Comparison of ENCODE assay signal across 8 cellular contexts in genomic region chr14:29548948-29549370, GRCh38.
A peak's percentile ranks its signal among the peaks of the same experiment; 100 is the strongest.
DNase-seq lines count a peak whose midpoint lies in the region; ATAC-seq and TF ChIP-seq lines count a peak whose summit lies in the region.

No MANE protein-coding gene starts in this region.

- H3K23ac ChIP-seq in mesendoderm (ENCODE audit: low read length) = no peak overlapping the region

- WGBS in endodermal cell (ENCODE audit: insufficient coverage in 1 of 2, insufficient read length in 1 of 2), 2 experiments = no CpG with 5 or more reads among the region's 2 CpGs
- WGBS in mesendoderm (ENCODE audit: extremely low coverage, insufficient coverage, low lambda C conversion rate) = no CpG with 5 or more reads among the region's 2 CpGs

- H3K56ac ChIP-seq in mesendoderm (ENCODE audit: low read length) = no peak overlapping the region

- no peak overlapping the region for H3K4me3 Mint-ChIP-seq in endodermal cell
- H3K4me3 Mint-ChIP-seq in T-helper 17 cell = no peak overlapping the region
- no peak overlapping the region for H3K4me3 Mint-ChIP-seq in activated T-cell treated with anti-CD3 and anti-CD28 coated beads, Interleukin-2, amount 50 U/mL, for 72 hours

- no peak overlapping the region for H2BK15ac ChIP-seq in mesendoderm (replicated peaks; ENCODE audit: low read depth)

- H3K4me3 ChIP-seq in Karpas-422 (ENCODE audit: low read length) (no peak overlapping the region), OCI-LY3 (ENCODE audit: low read length) (no peak overlapping the region), endodermal cell (ENCODE audit: low read length) (no peak overlapping the region), mesendoderm (ENCODE audit: low read length) (no peak overlapping the region)

- H2BK120ac ChIP-seq in mesendoderm (ENCODE audit: low read depth, low read length) = no peak overlapping the region

- H3K27me3 ChIP-seq in Karpas-422 (ENCODE audit: low read length) = no peaks in the 10 kb centered on the region
- no peaks in the 10 kb centered on the region for H3K27me3 ChIP-seq in OCI-LY3 (ENCODE audit: low read depth, low read length)
- H3K27me3 ChIP-seq in endodermal cell (ENCODE audit: control insufficient read depth, insufficient read depth, low read length, poor library complexity, severe bottlenecking) = no peaks in the 10 kb centered on the region
- H3K27me3 ChIP-seq in mesendoderm (ENCODE audit: insufficient read depth, low read length, poor library complexity) = no peaks in the 10 kb centered on the region

- H3K27me3 Mint-ChIP-seq in endodermal cell (ENCODE audit: insufficient read depth) = no peaks in the 10 kb centered on the region
- H3K27me3 Mint-ChIP-seq in T-helper 17 cell = no peaks in the 10 kb centered on the region
- H3K27me3 Mint-ChIP-seq in activated T-cell treated with anti-CD3 and anti-CD28 coated beads, Interleukin-2, amount 50 U/mL, for 72 hours (ENCODE audit: low read depth) = no peaks in the 10 kb centered on the region

- H3K4me1 ChIP-seq in Karpas-422 (ENCODE audit: low read length) = no peaks in the 10 kb centered on the region
- H3K4me1 ChIP-seq in OCI-LY3 (ENCODE audit: low read length) = no peaks in the 10 kb centered on the region
- H3K4me1 ChIP-seq in endodermal cell (ENCODE audit: control insufficient read depth, insufficient read depth, low read length) = no peaks in the 10 kb centered on the region
- no peaks in the 10 kb centered on the region for H3K4me1 ChIP-seq in mesendoderm (ENCODE audit: control insufficient read depth, low read depth, low read length)

- H2BK5ac ChIP-seq in mesendoderm (ENCODE audit: low read length) = no peak overlapping the region

- H3K9me3 Mint-ChIP-seq in endodermal cell = no peaks in the 10 kb centered on the region
- H3K9me3 Mint-ChIP-seq in activated T-cell treated with anti-CD3 and anti-CD28 coated beads, Interleukin-2, amount 50 U/mL, for 72 hours = peaks cover 0 to 3% of the 10 kb centered on the region in 2 donors

- no peak overlapping the region for H3K18ac ChIP-seq in mesendoderm (ENCODE audit: low read length)

- no peak overlapping the region for H3K9ac ChIP-seq in Karpas-422 (ENCODE audit: low read length)
- no peak overlapping the region for H3K9ac ChIP-seq in OCI-LY3 (ENCODE audit: low read length)
- H3K9ac ChIP-seq in endodermal cell (ENCODE audit: extremely low read depth, low read length, poor library complexity, severe bottlenecking) = no peak overlapping the region
- no peak overlapping the region for H3K9ac ChIP-seq in mesendoderm (ENCODE audit: low read length)

- no peak overlapping the region for H3K27ac Mint-ChIP-seq in endodermal cell
- H3K27ac Mint-ChIP-seq in T-helper 17 cell = no peak overlapping the region
- no peak overlapping the region for H3K27ac Mint-ChIP-seq in activated T-cell treated with anti-CD3 and anti-CD28 coated beads, Interleukin-2, amount 50 U/mL, for 72 hours

- H2AFZ ChIP-seq in Karpas-422 (ENCODE audit: low read length) (no peak overlapping the region), OCI-LY3 (ENCODE audit: low read depth, low read length) (no peak overlapping the region)

- no peaks in the 10 kb centered on the region for H3K36me3 ChIP-seq in Karpas-422 (ENCODE audit: insufficient read depth, low read length)
- no peaks in the 10 kb centered on the region for H3K36me3 ChIP-seq in OCI-LY3 (replicated peaks; ENCODE audit: low read depth, low read length)
- no peaks in the 10 kb centered on the region for H3K36me3 ChIP-seq in endodermal cell (ENCODE audit: control insufficient read depth, insufficient read depth, low read length)
- H3K36me3 ChIP-seq in mesendoderm (ENCODE audit: control insufficient read depth, insufficient read depth, low read length) = no peaks in the 10 kb centered on the region

- no peak overlapping the region for H4K8ac ChIP-seq in mesendoderm (ENCODE audit: low read depth, low read length)

- DNase-seq in DMS79 treated with DMSO at 0.1 percent for 48 hours (lab: John Stamatoyannopoulos, UW) (peak; percentile 74), Karpas-422 (peak; percentile 77), endodermal cell (no peak), mesendoderm (peak; percentile 79), T-helper 17 cell (no peak)
- DNase-seq in activated T-cell treated with anti-CD3 and anti-CD28 coated beads, Interleukin-2, amount 50 U/mL, for 72 hours = no peak

- TF ChIP-seq CTCF in OCI-LY3 (IDR thresholded peaks at IDR 0.05; ENCODE audit: low read depth, low read length) (peak; percentile 73), endodermal cell (conservative IDR thresholded peaks at IDR 0.05) (peak; percentile 78)

- no peaks in the 10 kb centered on the region for H4K20me1 ChIP-seq in Karpas-422 (ENCODE audit: insufficient read depth, low read depth, low read length)
- no peaks in the 10 kb centered on the region for H4K20me1 ChIP-seq in OCI-LY3 (ENCODE audit: insufficient read depth, low read length)

- H3K9me2 ChIP-seq in Karpas-422 (replicated peaks; ENCODE audit: insufficient read depth, low read length) = no peaks in the 10 kb centered on the region

- H4K5ac ChIP-seq in mesendoderm (ENCODE audit: low read length) = no peak overlapping the region

- no peaks in the 10 kb centered on the region for H3K79me2 ChIP-seq in Karpas-422 (ENCODE audit: low read length)
- no peaks in the 10 kb centered on the region for H3K79me2 ChIP-seq in OCI-LY3 (ENCODE audit: low read length)
- no peaks in the 10 kb centered on the region for H3K79me2 ChIP-seq in mesendoderm (ENCODE audit: control insufficient read depth, insufficient read depth, low read length)

- H3K4me1 Mint-ChIP-seq in endodermal cell (no peaks in the 10 kb centered on the region), T-helper 17 cell (no peaks in the 10 kb centered on the region)
- H3K4me1 Mint-ChIP-seq in activated T-cell treated with anti-CD3 and anti-CD28 coated beads, Interleukin-2, amount 50 U/mL, for 72 hours (ENCODE audit: low read depth) = no peaks in the 10 kb centered on the region

- ATAC-seq in GM21576 (IDR thresholded peaks at IDR 0.05; ENCODE audit: unreplicated experiment) = peak; percentile 94
- ATAC-seq in T-helper 17 cell = no peak
- ATAC-seq in activated T-cell treated with anti-CD3 and anti-CD28 coated beads, Interleukin-2, amount 50 U/mL, for 72 hours (replicated peaks in 1 of 2) = no peak

- H3K4me2 ChIP-seq in Karpas-422 (ENCODE audit: low read depth, low read length, poor library complexity, severe bottlenecking) = no peak overlapping the region
- no peak overlapping the region for H3K4me2 ChIP-seq in OCI-LY3 (ENCODE audit: low read length)
- no peak overlapping the region for H3K4me2 ChIP-seq in mesendoderm (ENCODE audit: low read length)

- no peaks in the 10 kb centered on the region for H3K79me1 ChIP-seq in mesendoderm (ENCODE audit: low read length)

- no peaks in the 10 kb centered on the region for H3K36me3 Mint-ChIP-seq in endodermal cell (ENCODE audit: low read depth)
- no peaks in the 10 kb centered on the region for H3K36me3 Mint-ChIP-seq in T-helper 17 cell (ENCODE audit: low read depth)
- no peaks in the 10 kb centered on the region for H3K36me3 Mint-ChIP-seq in activated T-cell treated with anti-CD3 and anti-CD28 coated beads, Interleukin-2, amount 50 U/mL, for 72 hours (ENCODE audit: insufficient read depth in 2 of 2)

- H3K27ac ChIP-seq in Karpas-422 (ENCODE audit: low read length) (no peak overlapping the region), OCI-LY3 (ENCODE audit: low read length) (no peak overlapping the region), endodermal cell (ENCODE audit: low read depth, low read length) (no peak overlapping the region), mesendoderm (ENCODE audit: low read depth, low read length) (no peak overlapping the region)

- H3K9me3 ChIP-seq in Karpas-422 (ENCODE audit: low read length) = no peaks in the 10 kb centered on the region
- H3K9me3 ChIP-seq in OCI-LY3 (ENCODE audit: insufficient read depth, low read length) = no peaks in the 10 kb centered on the region
- no peaks in the 10 kb centered on the region for H3K9me3 ChIP-seq in endodermal cell (ENCODE audit: control insufficient read depth, low read length)
- H3K9me3 ChIP-seq in T-helper 17 cell (ENCODE audit: control insufficient read depth, low read length, poor library complexity, severe bottlenecking) = no peaks in the 10 kb centered on the region

- H3K4ac ChIP-seq in mesendoderm (ENCODE audit: low read depth, low read length) = no peak overlapping the region

- no peak overlapping the region for H2AK5ac ChIP-seq in mesendoderm (ENCODE audit: low read length)

Comparison
In these comparisons a context has a peak if more than half of its experiments do, and no peak if none do; other contexts are left out.
1. DNase-seq: peak in DMS79 treated with DMSO at 0.1 percent for 48 hours (single experiment), Karpas-422 (single experiment) and mesendoderm (single experiment); none in endodermal cell (single experiment), T-helper 17 cell (0 of 3) and activated T-cell treated with anti-CD3 and anti-CD28 coated beads, Interleukin-2, amount 50 U/mL, for 72 hours (0 of 2).